8 cellular contexts compared by ENCODE assay signal in the genomic region with DNA sequence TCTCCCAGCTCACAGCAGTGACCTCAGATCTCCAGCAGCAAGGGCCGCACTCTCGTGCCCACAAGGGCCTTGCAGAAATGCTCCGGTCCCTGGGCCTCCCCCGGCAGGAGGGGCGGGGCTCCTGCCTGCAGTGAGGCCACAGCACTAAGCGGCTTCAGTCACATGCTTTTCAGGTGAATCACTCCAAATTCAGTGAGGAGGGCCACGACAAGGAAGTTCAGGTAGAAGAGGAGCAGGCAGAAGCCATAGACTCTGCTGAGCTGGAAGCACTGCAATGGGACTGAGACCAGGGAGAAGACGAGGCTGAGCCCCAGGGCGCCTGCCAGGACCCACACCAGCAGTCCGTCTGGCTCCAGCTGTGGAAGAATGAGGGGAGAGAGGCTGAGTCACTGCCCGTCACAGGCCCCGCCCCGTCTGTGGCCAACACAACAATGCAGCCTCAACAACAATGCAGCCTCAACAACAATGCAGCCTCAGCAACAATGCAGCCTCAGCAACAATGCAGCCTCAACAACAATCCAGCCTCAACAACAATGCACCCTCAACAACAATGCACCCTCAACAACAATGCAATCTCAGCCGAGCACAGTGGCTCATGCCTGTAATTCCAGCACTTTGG. TPM values are rescaled to one million over a fixed set of nuclear protein-coding genes. Genes with fewer than 3 reads are reported as not detected.
A peak's percentile ranks its signal among the peaks of the same experiment; 100 is the strongest.
DNase-seq lines count a peak whose midpoint lies in the region; ATAC-seq, FAIRE-seq and TF ChIP-seq lines count a peak whose summit lies in the region.

No MANE protein-coding gene starts in this region.

- CTCF ChIA-PET in A549 (lab: Yijun Ruan, JAX): interaction anchor here (0.6 to 1.3 kb wide), 2 partner anchors 103 to 148 kb away, joined by 3 to 4 read pairs; no protein-coding TSS in a partner anchor

- no peaks in the 10 kb centered on the region for H3K27me3 ChIP-seq in bronchial epithelial cell (ENCODE audit: control insufficient read depth, insufficient read depth, low read length)
- H3K27me3 ChIP-seq in transverse colon: no peaks in the 10 kb centered on the region

- in situ Hi-C loops in transverse colon (cut with MboI; ENCODE audit: low pct_ligation_motif_present in 1 of 4, low pct_unique_long_range_greater_than_20kb in 1 of 4, low sequenced_read_pairs in 3 of 4): no loop called here

- H3K27ac ChIP-seq in A549 (peak overlapping the region; percentile 75 to 89), transverse colon (peak overlapping the region; percentile 8 to 55 (median 44))

- no peak overlapping the region for H3K4me3 ChIP-seq in A549
- H3K4me3 ChIP-seq in bronchial epithelial cell (ENCODE audit: low read depth, low read length): no peak overlapping the region
- H3K4me3 ChIP-seq in transverse colon: no peak overlapping the region

- intact Hi-C loops in transverse colon (cut with DNase I; ENCODE audit: low total_unique reads): no loop called here

- TF ChIP-seq RAD21 in A549 (conservative IDR thresholded peaks at IDR 0.05 in 1 of 2, IDR thresholded peaks at IDR 0.05 in 1 of 2): no peak

- no peaks in the 10 kb centered on the region for H3K9me3 ChIP-seq in A549
- H3K9me3 ChIP-seq in transverse colon: no peaks in the 10 kb centered on the region

- peaks cover 21% of the 10 kb centered on the region for H3K4me1 ChIP-seq in A549
- peaks cover 0 to 9% (median 6%) of the 10 kb centered on the region in 4 donors for H3K4me1 ChIP-seq in transverse colon

- ATAC-seq in A549: peak; percentile 80 to 81
- no peak for ATAC-seq in GM18505 (IDR thresholded peaks at IDR 0.05; ENCODE audit: unreplicated experiment)
- ATAC-seq in HG03378 (IDR thresholded peaks at IDR 0.05; ENCODE audit: unreplicated experiment): no peak

- peak; percentile 80 to 93 for DNase-seq in A549 (ENCODE audit: low read depth in 1 of 2, low spot score in 1 of 2)
- DNase-seq in HS-27A (ENCODE audit: low read depth): peak; percentile 59
- DNase-seq in bronchial epithelial cell (ENCODE audit: low read depth): peak; percentile 87
- peak; percentile 81 for DNase-seq in kidney glomerular epithelial cell (lab: John Stamatoyannopoulos, UW)
- DNase-seq in transverse colon: peak; percentile 30
- DNase-seq in MV-4-11 (lab: John Stamatoyannopoulos, UW): no peak

- H3K36me3 ChIP-seq in bronchial epithelial cell (ENCODE audit: control insufficient read depth, insufficient read depth, low read length): peaks cover 4% of the 10 kb centered on the region
- peaks cover 0 to 17% (median 6%) of the 10 kb centered on the region in 4 donors for H3K36me3 ChIP-seq in transverse colon

- POLR2A ChIA-PET in A549 (lab: Yijun Ruan, JAX): interaction anchor here (1.9 kb wide), 1 partner anchor 78 kb away, joined by 7 read pairs; a partner anchor contains a TSS

- TF ChIP-seq CTCF in A549 (IDR thresholded peaks at IDR 0.05) (no peak), bronchial epithelial cell (IDR thresholded peaks at IDR 0.05; ENCODE audit: insufficient read depth, low read length, severe bottlenecking) (no peak), transverse colon (IDR thresholded peaks at IDR 0.05) (no peak)

- FAIRE-seq in A549 (lab: Jason Lieb, UNC): peak; percentile 36
- peak; percentile 7 for FAIRE-seq in bronchial epithelial cell (lab: Jason Lieb, UNC)

- 25% methylated on average over 11 of the region's 14 CpGs for WGBS in A549 (ENCODE audit: missing lambda C conversion rate)
- WGBS in transverse colon (ENCODE audit: low coverage in 1 of 2), 2 donors: 40 to 56% methylated on average over 1 to 14 of the region's 14 CpGs

- no peak for TF ChIP-seq EP300 in A549 (IDR thresholded peaks at IDR 0.05)
- no peak for TF ChIP-seq EP300 in transverse colon (IDR thresholded peaks at IDR 0.05; ENCODE audit: low read depth)

- TF ChIP-seq POLR2A in A549 (IDR thresholded peaks at IDR 0.05; ENCODE audit: low read length): no peak
- no peak for TF ChIP-seq POLR2A in transverse colon (IDR thresholded peaks at IDR 0.05)
- no peak for TF ChIP-seq POLR2A in GM18505 (IDR thresholded peaks at IDR 0.05; ENCODE audit: borderline replicate concordance, extremely low read depth, insufficient read depth, insufficient read length)

- H3K4me2 ChIP-seq in A549: peak overlapping the region; percentile 71

TF ChIP-seq in A549, 52 proteins besides CTCF, POLR2A, EP300 and RAD21:
- TF ChIP-seq, protein P1, sequence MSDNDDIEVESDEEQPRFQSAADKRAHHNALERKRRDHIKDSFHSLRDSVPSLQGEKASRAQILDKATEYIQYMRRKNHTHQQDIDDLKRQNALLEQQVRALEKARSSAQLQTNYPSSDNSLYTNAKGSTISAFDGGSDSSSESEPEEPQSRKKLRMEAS (IDR thresholded peaks at IDR 0.05): peak; percentile 63; the same call in 1 of the 2 replicates
- TF ChIP-seq, protein P2, sequence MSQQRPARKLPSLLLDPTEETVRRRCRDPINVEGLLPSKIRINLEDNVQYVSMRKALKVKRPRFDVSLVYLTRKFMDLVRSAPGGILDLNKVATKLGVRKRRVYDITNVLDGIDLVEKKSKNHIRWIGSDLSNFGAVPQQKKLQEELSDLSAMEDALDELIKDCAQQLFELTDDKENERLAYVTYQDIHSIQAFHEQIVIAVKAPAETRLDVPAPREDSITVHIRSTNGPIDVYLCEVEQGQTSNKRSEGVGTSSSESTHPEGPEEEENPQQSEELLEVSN (IDR thresholded peaks at IDR 0.05; ENCODE audit: borderline replicate concordance, low read depth): peak; percentile 58
- TF ChIP-seq, protein P3, sequence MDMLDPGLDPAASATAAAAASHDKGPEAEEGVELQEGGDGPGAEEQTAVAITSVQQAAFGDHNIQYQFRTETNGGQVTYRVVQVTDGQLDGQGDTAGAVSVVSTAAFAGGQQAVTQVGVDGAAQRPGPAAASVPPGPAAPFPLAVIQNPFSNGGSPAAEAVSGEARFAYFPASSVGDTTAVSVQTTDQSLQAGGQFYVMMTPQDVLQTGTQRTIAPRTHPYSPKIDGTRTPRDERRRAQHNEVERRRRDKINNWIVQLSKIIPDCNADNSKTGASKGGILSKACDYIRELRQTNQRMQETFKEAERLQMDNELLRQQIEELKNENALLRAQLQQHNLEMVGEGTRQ (IDR thresholded peaks at IDR 0.05): 0 out of 2 replicates have a peak, but pooled peaks have one; percentile 28
- TF ChIP-seq MAFK (IDR thresholded peaks at IDR 0.05; ENCODE audit: partially characterized antibody) (peak; percentile 90), KDM5A (IDR thresholded peaks at IDR 0.05) (no peak), FOSL2 (IDR thresholded peaks at IDR 0.05) (peak; percentile 6; the same call in 1 of the 2 replicates), FOSL2 (CRISPR knock-in tag; IDR thresholded peaks at IDR 0.05) (peak; percentile 67), RARB (CRISPR knock-in tag; IDR thresholded peaks at IDR 0.05) (no peak)

RNA-seq across cellular contexts. Expression of a gene that starts 35.2 kb away (rescaled TPM):
- polyA plus RNA-seq in A549 (2011; rRNA removed) (11.0 and 14.4 TPM in 2 replicates), A549 (2017; fragmentation: RNase III; extraction: RNeasy Plus Mini Kit Qiagen cat#74134 plus additional on column Dnase treatment) (9.7 to 12.2 TPM (median 11.3 TPM) in 3 replicates)
- polyA plus RNA-seq in A549 (2012; cell fraction: cytosol; rRNA removed): 11.0 and 12.7 TPM in 2 replicates
- 39.8 and 45.7 TPM in 2 replicates for polyA plus RNA-seq in A549 (2012; cell fraction: nucleus; rRNA removed)
- polyA minus RNA-seq in A549 (2011; rRNA and poly(A)+ RNA removed): 13.3 and 19.5 TPM in 2 replicates
- total RNA-seq in bronchial epithelial cell (9.0 and 12.9 TPM in 2 replicates), transverse colon (100 to 1,000 TPM in 2 of 4 donors, 10 to 100 TPM in 2; 76.5 to 256 (median 95.5) TPM)

RNA-seq across cellular contexts. Expression of a gene that starts 58.7 kb away (rescaled TPM):
- polyA plus RNA-seq in A549 (2011; rRNA removed) (13.2 and 22.3 TPM in 2 replicates), A549 (2017; fragmentation: RNase III; extraction: RNeasy Plus Mini Kit Qiagen cat#74134 plus additional on column Dnase treatment) (21.9 to 25.9 TPM (median 25.8 TPM) in 3 replicates)
- 12.5 and 21.2 TPM in 2 replicates for polyA plus RNA-seq in A549 (2012; cell fraction: cytosol; rRNA removed)
- polyA plus RNA-seq in A549 (2012; cell fraction: nucleus; rRNA removed): 30.6 and 31.6 TPM in 2 replicates
- polyA minus RNA-seq in A549 (2011; rRNA and poly(A)+ RNA removed): 32.2 and 32.4 TPM in 2 replicates
- total RNA-seq in bronchial epithelial cell (6.8 and 8.8 TPM in 2 replicates), transverse colon (10 to 100 TPM; 12.3 to 27.5 (median 19.0) TPM)

Comparison
In these comparisons a context has a peak if more than half of its experiments do, and no peak if none do; other contexts are left out.
1. ATAC-seq: peak in A549 (2 of 2); none in GM18505 (single experiment) and HG03378 (single experiment).